ENCODE assay signal across 22 cellular contexts in genomic region chrX:25737540-25737939, GRCh38.
A peak's percentile ranks its signal among the peaks of the same experiment; 100 is the strongest.
DNase-seq lines count a peak whose midpoint lies in the region; ATAC-seq and TF ChIP-seq lines count a peak whose summit lies in the region.
"Had no signal": no experiment of that assay in that cellular context is flagged by ENCODE, and none has a peak within 500 bp of the region (broad histone marks: within the 10 kb centered on the region; RNA-seq: fewer than 3 reads in every experiment).

No MANE protein-coding gene starts in this region.

- no peak for ATAC-seq in HG03354 (IDR thresholded peaks at IDR 0.05; ENCODE audit: poor library complexity, severe bottlenecking, unreplicated experiment)
- ATAC-seq: Panc1 had no signal

- no peak overlapping the region for H3K4me3 ChIP-seq in fibroblast of the aortic adventitia (ENCODE audit: low read depth, low read length)
- no peak overlapping the region for H3K4me3 ChIP-seq in retinal pigment epithelial cell (ENCODE audit: low read length)
- H3K4me3 ChIP-seq in WERI-Rb-1 (ENCODE audit: low read depth, low read length), result no peak overlapping the region
- H3K4me3 ChIP-seq: GM23248 had no signal

- no peaks in the 10 kb centered on the region for H3K36me3 ChIP-seq in WERI-Rb-1
- H3K36me3 ChIP-seq: BE2C had no signal

- H3K27ac ChIP-seq in WERI-Rb-1, result no peak overlapping the region
- H3K27ac ChIP-seq: GM23248, KMS-11, RWPE1 had no signal

- TF ChIP-seq CTCF in fibroblast of the aortic adventitia (IDR thresholded peaks at IDR 0.05; ENCODE audit: insufficient read depth, low read length) (no peak), retinal pigment epithelial cell (conservative IDR thresholded peaks at IDR 0.05; ENCODE audit: low read depth, low read length) (no peak), WERI-Rb-1 (IDR thresholded peaks at IDR 0.05; ENCODE audit: low read depth, low read length) (no peak)

- H3K9me3 ChIP-seq in WERI-Rb-1 (ENCODE audit: severe bottlenecking), result no peaks in the 10 kb centered on the region
- H3K9me3 ChIP-seq: BE2C had no signal

- DNase-seq in A172 (ENCODE audit: low spot score) (peak; percentile 77), H4 (ENCODE audit: low spot score) (peak; percentile 23), fibroblast of the aortic adventitia (ENCODE audit: low read depth) (peak; percentile 48), retinal pigment epithelial cell (ENCODE audit: low read depth) (peak; percentile 16), WERI-Rb-1 (no peak), NCI-H774 (lab: John Stamatoyannopoulos, UW) (no peak)
- DNase-seq: BE2C; Calu3; CD8-positive, alpha-beta memory T cell; DMS153; GM23248; H9; MM.1S; NCI-H1694; NCI-H2029 treated with DMSO at 0.1 percent for 48 hours; NCI-H446 treated with DMSO at 0.1 percent for 48 hours; NCI-H526 treated with DMSO at 0.1 percent for 48 hours; SIG-M5 had no signal

- H3K27me3 ChIP-seq in WERI-Rb-1 (ENCODE audit: insufficient read depth, low read depth, severe bottlenecking), result no peaks in the 10 kb centered on the region
- H3K27me3 ChIP-seq: BE2C had no signal

Comparison
In these comparisons a context has a peak if more than half of its experiments do, and no peak if none do; other contexts are left out.
1. DNase-seq: peak in A172 (single experiment), H4 (single experiment), fibroblast of the aortic adventitia (single experiment) and retinal pigment epithelial cell (single experiment); none in WERI-Rb-1 (single experiment) and NCI-H774 (single experiment).